9 cellular contexts compared by ENCODE assay signal in the genomic region with DNA sequence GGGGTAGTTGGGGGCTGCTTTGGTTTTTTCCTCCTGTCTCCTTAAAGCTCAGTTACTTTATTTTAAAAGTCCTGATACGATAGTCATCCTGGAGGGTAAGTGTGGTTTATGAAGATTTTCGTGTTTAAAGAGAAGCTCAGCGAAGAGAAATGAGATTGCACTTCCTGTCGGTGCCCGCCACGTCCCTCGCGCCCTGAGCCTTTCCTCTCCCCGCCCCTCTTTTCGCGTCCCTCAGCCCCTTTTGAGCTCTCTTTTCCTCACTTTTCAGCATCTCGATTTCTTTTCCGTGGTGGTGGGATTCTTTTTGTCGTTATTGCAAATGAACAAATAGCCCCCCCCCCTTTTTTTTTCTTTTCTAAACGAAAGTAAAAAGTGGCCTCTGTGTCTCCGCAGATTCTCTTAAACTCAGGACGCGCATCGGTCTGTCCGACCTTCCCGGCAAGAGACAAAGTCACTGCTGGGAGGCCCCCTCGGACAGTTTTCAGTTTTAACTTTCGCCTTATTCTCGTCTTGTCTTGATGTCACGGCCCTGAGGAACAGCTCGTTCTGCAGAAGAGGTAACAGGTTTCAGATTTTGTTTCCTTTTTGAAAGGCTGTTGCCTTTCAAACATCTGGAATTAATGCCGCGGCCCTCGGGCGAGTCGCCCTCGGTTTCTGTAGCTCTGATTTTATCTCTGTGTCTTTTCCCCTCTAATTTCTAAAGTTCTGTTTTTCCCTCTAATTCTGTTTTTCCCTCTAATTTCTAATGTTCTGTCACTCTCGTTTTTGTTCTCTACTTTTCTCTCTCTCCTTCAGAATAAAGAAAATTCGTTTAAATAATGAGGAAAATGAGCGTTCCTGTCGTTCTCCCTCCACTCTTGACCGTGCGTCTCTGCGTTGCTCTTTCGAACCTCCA. TPM values are rescaled to one million over a fixed set of nuclear protein-coding genes. Genes with fewer than 3 reads are reported as not detected.
DNase-seq lines count a peak whose midpoint lies in the region; TF ChIP-seq lines count a peak whose summit lies in the region.
"Had no signal": no experiment of that assay in that cellular context is flagged by ENCODE, and none has a peak within 500 bp of the region (broad histone marks: within the 10 kb centered on the region; RNA-seq: fewer than 3 reads in every experiment).

No MANE protein-coding gene starts in this region.

- H3K36me3 ChIP-seq in HUES6 (ENCODE audit: control insufficient read depth, insufficient read depth, low read length), result no peaks in the 10 kb centered on the region
- H3K36me3 ChIP-seq in ovary, result no peaks in the 10 kb centered on the region

- H3K27me3 Mint-ChIP-seq in brain, result peaks cover 100% of the 10 kb centered on the region

- peaks cover 42% of the 10 kb centered on the region for H3K4me1 ChIP-seq in HUES6 (ENCODE audit: control insufficient read depth, insufficient read depth, low read length)
- H3K4me1 ChIP-seq in ovary (ENCODE audit: insufficient read depth), result peaks cover 5% of the 10 kb centered on the region

- H3K36me3 Mint-ChIP-seq in brain, result no peaks in the 10 kb centered on the region

- H3K27ac ChIP-seq in HUES6 (ENCODE audit: low read depth, low read length) (no peak overlapping the region), ovary (no peak overlapping the region)
- H3K27ac ChIP-seq: KMS-11 had no signal

- peaks cover 66% of the 10 kb centered on the region for H3K4me1 Mint-ChIP-seq in brain

- peaks cover 0 to 22% (median 5%) of the 10 kb centered on the region in 5 experiments for H3K9me3 Mint-ChIP-seq in brain

- no peak overlapping the region for H3K9ac ChIP-seq in HUES6 (ENCODE audit: low read length)
- H3K9ac ChIP-seq: KMS-11 had no signal

- peak overlapping the region; percentile 68 for H3K4me3 ChIP-seq in HUES6 (ENCODE audit: low read depth, low read length)
- peak overlapping the region; percentile 20 for H3K4me3 ChIP-seq in ovary

- peak overlapping the region in 3 of 5 experiments; percentile 47 to 99 (median 99) for H3K27ac Mint-ChIP-seq in brain

- H3K9me3 ChIP-seq in HUES6 (ENCODE audit: control insufficient read depth, insufficient read depth, low read depth, low read length) (no peaks in the 10 kb centered on the region), ovary (no peaks in the 10 kb centered on the region)

- no peak for TF ChIP-seq POLR2A in ovary (IDR thresholded peaks at IDR 0.05)

- H3K27me3 ChIP-seq in HUES6 (ENCODE audit: control insufficient read depth, insufficient read depth, low read length) (peaks cover 100% of the 10 kb centered on the region), ovary (peaks cover 29% of the 10 kb centered on the region)

- 7 to 9% (median 8%) methylated on average over 40 of the region's 40 CpGs for WGBS in ovary, 3 donors

- peak overlapping the region; percentile 86 to 98 (median 89) for H3K4me3 Mint-ChIP-seq in brain

- no peak for TF ChIP-seq EP300 in ovary (IDR thresholded peaks at IDR 0.05)

- DNase-seq in DMS153 treated with DMSO at 0.1 percent for 48 hours (lab: John Stamatoyannopoulos, UW; ENCODE audit: unreplicated experiment), result peak; percentile 47
- DNase-seq in ovary, result no peak
- DNase-seq in NCI-H1048 (lab: John Stamatoyannopoulos, UW), result no peak
- DNase-seq in HCEC 1CT, result no peak
- DNase-seq in GOT3 (lab: John Stamatoyannopoulos, UW), result no peak
- DNase-seq in mucosa of gallbladder (ENCODE audit: low spot score), result no peak

- TF ChIP-seq CTCF in brain (conservative IDR thresholded peaks at IDR 0.05) (no peak), ovary (IDR thresholded peaks at IDR 0.05) (no peak)

- intact Hi-C loops in ovary (cut with DNase I), result no loop called here

RNA-seq across cellular contexts. Expression of gene DMRTA2, which starts 1.0 kb away (rescaled TPM):
- polyA plus RNA-seq in brain (ENCODE audit: insufficient read depth, low read depth, low replicate concordance), result 19.7 TPM
- under 1 TPM in 1 of 7 donors, not detected in 6; 0.11 TPM for total RNA-seq in ovary
- not detected for polyA plus RNA-seq in ovary
- total RNA-seq in mucosa of gallbladder, result not detected
